ENCODE assay signal across 35 cellular contexts in genomic region chr16:25080420-25081131, GRCh38.
"Had no signal": no experiment of that assay in that cellular context is flagged by ENCODE, and none has a peak within 500 bp of the region (broad histone marks: within the 10 kb centered on the region; RNA-seq: fewer than 3 reads in every experiment).

No MANE protein-coding gene starts in this region.

- H3K4me3 ChIP-seq: MG63 had no signal

- H3K9me3 ChIP-seq: MG63 had no signal

- H3K36me3 ChIP-seq: MG63 had no signal

- DNase-seq: Karpas-422, Kasumi-1, MG63, MM.1S, MV-4-11, NCI-H1048, NCI-H1092 treated with DMSO at 0.1 percent for 48 hours, NCI-H1105, NCI-H1105 treated with DMSO at 0.1 percent for 48 hours, NCI-H1417, NCI-H1417 treated with DMSO at 0.1 percent for 48 hours, NCI-H1436, NCI-H1436 treated with DMSO at 0.1 percent for 48 hours, NCI-H146, NCI-H1694, NCI-H1694 treated with DMSO at 0.1 percent for 48 hours, NCI-H187, NCI-H187 treated with DMSO at 0.1 percent for 48 hours, NCI-H1930, NCI-H2029, NCI-H2029 treated with DMSO at 0.1 percent for 48 hours, NCI-H2081, NCI-H2081 treated with DMSO at 0.1 percent for 48 hours, NCI-H2107, NCI-H2171, NCI-H2171 treated with DMSO at 0.1 percent for 48 hours, NCI-H2227 treated with DMSO at 0.1 percent for 48 hours, NCI-H226, NCI-H345, NCI-H446, NCI-H446 treated with DMSO at 0.1 percent for 48 hours, NCI-H510A, NCI-H510A treated with DMSO at 0.1 percent for 48 hours, NCI-H524, NCI-H524 treated with DMSO at 0.1 percent for 48 hours had no signal

- H3K27me3 ChIP-seq: MG63 had no signal
